In the genomic region with DNA sequence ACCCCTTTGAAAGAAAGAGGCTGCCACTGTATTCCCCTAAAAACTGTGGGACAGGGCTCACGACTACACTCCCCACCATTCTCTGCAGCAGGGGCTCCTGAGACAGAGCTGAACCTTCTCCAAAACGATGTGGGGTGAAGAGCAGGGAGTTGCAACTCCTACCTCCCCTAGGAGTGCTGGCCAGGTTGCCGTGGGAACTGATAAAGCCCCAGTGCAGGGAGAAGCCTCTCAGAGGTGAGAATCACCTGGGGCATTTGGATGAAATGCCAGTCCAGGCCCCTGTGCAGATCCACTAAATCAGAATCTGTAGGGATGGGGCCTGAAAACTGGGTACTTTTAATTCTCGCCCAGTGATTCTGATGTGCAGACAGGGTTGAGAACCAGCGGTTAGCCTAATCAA, we compare ENCODE assay signal across 7 cellular contexts. TPM values are rescaled to one million over a fixed set of nuclear protein-coding genes. Genes with fewer than 3 reads are reported as not detected.
DNase-seq lines count a peak whose midpoint lies in the region; ATAC-seq and TF ChIP-seq lines count a peak whose summit lies in the region.

No MANE protein-coding gene starts in this region.

- H2BK20ac ChIP-seq in H9 (ENCODE audit: low read depth, low read length, poor library complexity, severe bottlenecking): no peak overlapping the region

- DNase-seq in H9 (no peak), T-cell (no peak), glutamatergic neuron (no peak), sigmoid colon (peak; percentile 76), cerebellar nuclear complex (lab: John Stamatoyannopoulos, UW) (no peak)

- H3K4me2 ChIP-seq in H9 (ENCODE audit: insufficient read depth, insufficient read length, low read length): peak overlapping the region; percentile 94

- H4K91ac ChIP-seq in H9 (ENCODE audit: insufficient read length, low read depth, low read length): no peak overlapping the region

- H3K27ac ChIP-seq in H9 (ENCODE audit: insufficient read length, low read depth, low read length): no peak overlapping the region
- peak overlapping the region; percentile 91 to 99 (median 97) for H3K27ac ChIP-seq in sigmoid colon

- H3K9me3 Mint-ChIP-seq in H9 (no peaks in the 10 kb centered on the region), T-cell (no peaks in the 10 kb centered on the region), glutamatergic neuron (ENCODE audit: unreplicated experiment) (peaks cover 9% of the 10 kb centered on the region)

- POLR2A ChIA-PET in T-cell (lab: Charles Lee): interaction anchor here in 1 of 2 donors (1.0 to 2.4 kb wide), 6 partner anchors 22 to 359 kb away, joined by 3 to 31 read pairs (median 12); partner anchors contain the start of gene INTS6

- H3K79me1 ChIP-seq in H9 (ENCODE audit: insufficient read depth, low read depth, low read length, poor library complexity, severe bottlenecking): no peaks in the 10 kb centered on the region

- no peak overlapping the region for H2AK5ac ChIP-seq in H9 (ENCODE audit: insufficient read length, low read length)

- H3K18ac ChIP-seq in H9 (ENCODE audit: insufficient read length, low read depth, low read length): no peak overlapping the region

- H3K4me1 Mint-ChIP-seq in H9 (peaks cover 48 to 58% of the 10 kb centered on the region in 2 experiments), T-cell (peaks cover 56 to 61% (median 60%) of the 10 kb centered on the region in 3 donors), glutamatergic neuron (ENCODE audit: low read depth, unreplicated experiment) (peaks cover 53% of the 10 kb centered on the region)

- H3K79me2 ChIP-seq in H9 (ENCODE audit: insufficient read depth, low read length): no peaks in the 10 kb centered on the region

- H3K14ac ChIP-seq in H9 (ENCODE audit: insufficient read depth, low read length): no peak overlapping the region; the same call in 1 of the 2 replicates

- H2AFZ ChIP-seq in H9 (ENCODE audit: low read length): no peak overlapping the region

- no peak overlapping the region for H4K5ac ChIP-seq in H9 (ENCODE audit: insufficient read length, low read depth, low read length)

- no peak for TF ChIP-seq POLR2A in sigmoid colon (IDR thresholded peaks at IDR 0.05)

- no peak overlapping the region for H3K56ac ChIP-seq in H9 (ENCODE audit: insufficient read length, low read depth, low read length)

- TF ChIP-seq EP300 in sigmoid colon (IDR thresholded peaks at IDR 0.05): no peak

- no peak overlapping the region for H3K23ac ChIP-seq in H9 (ENCODE audit: insufficient read length, low read depth, low read length)

- peak overlapping the region; percentile 75 to 89 for H3K4me3 Mint-ChIP-seq in H9
- peak overlapping the region; percentile 88 to 94 (median 91) for H3K4me3 Mint-ChIP-seq in T-cell
- H3K4me3 Mint-ChIP-seq in glutamatergic neuron (ENCODE audit: unreplicated experiment): peak overlapping the region; percentile 94

- H3K27me3 Mint-ChIP-seq in H9 (ENCODE audit: low read depth) (no peaks in the 10 kb centered on the region), T-cell (no peaks in the 10 kb centered on the region), glutamatergic neuron (ENCODE audit: unreplicated experiment) (peaks cover 10% of the 10 kb centered on the region)

- peaks cover 0 to 6% (median 0%) of the 10 kb centered on the region in 4 donors for H3K36me3 ChIP-seq in sigmoid colon

- H2BK120ac ChIP-seq in H9 (ENCODE audit: low read depth, low read length, poor library complexity, severe bottlenecking): no peak overlapping the region

- H3K9ac ChIP-seq in H9 (ENCODE audit: extremely low read depth, insufficient read length, low read length): peak overlapping the region; percentile 73

- peaks cover 4% of the 10 kb centered on the region for H3K23me2 ChIP-seq in H9 (ENCODE audit: insufficient read length, low read depth, low read length, poor library complexity, severe bottlenecking)

- no peak overlapping the region for H2BK15ac ChIP-seq in H9 (ENCODE audit: low read depth, low read length)

- no peak for ATAC-seq in T-cell (replicated peaks in 1 of 4)
- no peak for ATAC-seq in HG02678 (IDR thresholded peaks at IDR 0.05; ENCODE audit: unreplicated experiment)
- ATAC-seq in HG02885 (IDR thresholded peaks at IDR 0.05; ENCODE audit: poor library complexity, unreplicated experiment): no peak

- no peak overlapping the region for H4K8ac ChIP-seq in H9 (replicated peaks; ENCODE audit: insufficient read length, low read depth, low read length)

- peaks cover 0 to 2% (median 0%) of the 10 kb centered on the region in 3 experiments; a peak in 2 of 7 replicates for H3K36me3 Mint-ChIP-seq in H9 (ENCODE audit: insufficient read depth in 1 of 3, low read depth in 3 of 3)
- H3K36me3 Mint-ChIP-seq in T-cell: peaks cover 3% of the 10 kb centered on the region
- no peaks in the 10 kb centered on the region for H3K36me3 Mint-ChIP-seq in glutamatergic neuron (ENCODE audit: unreplicated experiment)

- H3K4me3 ChIP-seq in sigmoid colon: peak overlapping the region; percentile 52 to 83 (median 67)

- no peaks in the 10 kb centered on the region for H3K27me3 ChIP-seq in H9 (ENCODE audit: insufficient read depth, low read length)
- H3K27me3 ChIP-seq in sigmoid colon: no peaks in the 10 kb centered on the region

- H3K4me1 ChIP-seq in H9 (ENCODE audit: insufficient read depth, low read length): peaks cover 3% of the 10 kb centered on the region; the same call in 1 of the 2 replicates
- peaks cover 0 to 54% (median 45%) of the 10 kb centered on the region in 4 donors for H3K4me1 ChIP-seq in sigmoid colon

- no peak overlapping the region for H3T11ph ChIP-seq in H9 (ENCODE audit: low read length)

- no peaks in the 10 kb centered on the region for H3K9me3 ChIP-seq in H9 (ENCODE audit: control insufficient read depth, low read depth, low read length)
- no peaks in the 10 kb centered on the region for H3K9me3 ChIP-seq in sigmoid colon

- H4K20me1 ChIP-seq in H9 (ENCODE audit: control insufficient read depth, insufficient read depth, insufficient read length): no peaks in the 10 kb centered on the region

- TF ChIP-seq CTCF in H9 (conservative IDR thresholded peaks at IDR 0.05) (no peak), glutamatergic neuron (IDR thresholded peaks at IDR 0.05; ENCODE audit: partially characterized antibody, unreplicated experiment) (no peak), sigmoid colon (IDR thresholded peaks at IDR 0.05) (no peak)

- peak overlapping the region in 1 of 3 experiments; percentile 95; a peak in 2 of 7 replicates for H3K27ac Mint-ChIP-seq in H9
- peak overlapping the region; percentile 99 for H3K27ac Mint-ChIP-seq in T-cell
- H3K27ac Mint-ChIP-seq in glutamatergic neuron (ENCODE audit: unreplicated experiment): peak overlapping the region; percentile 95

- WGBS in H9 (ENCODE audit: extremely low coverage, insufficient read length, low lambda C conversion rate): no CpG with 5 or more reads among the region's 5 CpGs
- WGBS in sigmoid colon, 2 donors: 41 to 47% methylated on average over 5 of the region's 5 CpGs

- no peak overlapping the region for H2BK12ac ChIP-seq in H9 (ENCODE audit: insufficient read length, low read depth, low read length)

- intact Hi-C loops in sigmoid colon (cut with DNase I): loop anchor here (2.0 to 10.0 kb wide), 4 partner anchors 66 to 1678 kb away; partner anchors contain the start of genes FAM124A and WDFY2

- H2BK5ac ChIP-seq in H9 (ENCODE audit: insufficient read length, low read length): no peak overlapping the region

- H3K4ac ChIP-seq in H9 (ENCODE audit: low read depth, low read length): no peak overlapping the region

- CTCF ChIA-PET in T-cell (lab: Charles Lee): interaction anchor here (1.0 to 1.6 kb wide), 3 partner anchors 13 to 338 kb away, joined by 3 to 4 read pairs (median 3); no protein-coding TSS in a partner anchor

RNA-seq across cellular contexts. Expression of gene DHRS12, which starts 0.9 kb away (rescaled TPM):
- total RNA-seq in H9 (2021): 8.8 and 11.1 TPM in 2 replicates
- 10 to 100 TPM; 18.1 to 27.8 (median 21.7) TPM for total RNA-seq in T-cell
- total RNA-seq in glutamatergic neuron (ENCODE audit: unreplicated experiment): 19.8 TPM
- total RNA-seq in sigmoid colon: 10 to 100 TPM; 11.4 to 26.9 (median 14.9) TPM
- polyA plus RNA-seq in sigmoid colon: 10 to 100 TPM in 2 of 3 donors, 1 to 10 TPM in 1; 7.4 to 23.4 (median 16.2) TPM

RNA-seq across cellular contexts. Expression of gene TMEM272, which starts 42.0 kb away (rescaled TPM):
- total RNA-seq in H9 (2021): not detected in 2 replicates
- total RNA-seq in T-cell: 1 to 10 TPM; 5.2 to 9.0 (median 8.8) TPM
- total RNA-seq in glutamatergic neuron (ENCODE audit: unreplicated experiment): 0.59 TPM
- total RNA-seq in sigmoid colon: under 1 TPM in 1 of 4 donors, not detected in 3; under 0.01 TPM
- under 1 TPM in 1 of 3 donors, not detected in 2; 0.28 TPM for polyA plus RNA-seq in sigmoid colon

RNA-seq across cellular contexts. Expression of gene CCDC70, which starts 58.8 kb away (rescaled TPM):
- total RNA-seq in H9 (2021) (not detected in 2 replicates), T-cell (not detected), glutamatergic neuron (ENCODE audit: unreplicated experiment) (not detected), sigmoid colon (not detected)
- not detected for polyA plus RNA-seq in sigmoid colon
